In the genomic region with DNA sequence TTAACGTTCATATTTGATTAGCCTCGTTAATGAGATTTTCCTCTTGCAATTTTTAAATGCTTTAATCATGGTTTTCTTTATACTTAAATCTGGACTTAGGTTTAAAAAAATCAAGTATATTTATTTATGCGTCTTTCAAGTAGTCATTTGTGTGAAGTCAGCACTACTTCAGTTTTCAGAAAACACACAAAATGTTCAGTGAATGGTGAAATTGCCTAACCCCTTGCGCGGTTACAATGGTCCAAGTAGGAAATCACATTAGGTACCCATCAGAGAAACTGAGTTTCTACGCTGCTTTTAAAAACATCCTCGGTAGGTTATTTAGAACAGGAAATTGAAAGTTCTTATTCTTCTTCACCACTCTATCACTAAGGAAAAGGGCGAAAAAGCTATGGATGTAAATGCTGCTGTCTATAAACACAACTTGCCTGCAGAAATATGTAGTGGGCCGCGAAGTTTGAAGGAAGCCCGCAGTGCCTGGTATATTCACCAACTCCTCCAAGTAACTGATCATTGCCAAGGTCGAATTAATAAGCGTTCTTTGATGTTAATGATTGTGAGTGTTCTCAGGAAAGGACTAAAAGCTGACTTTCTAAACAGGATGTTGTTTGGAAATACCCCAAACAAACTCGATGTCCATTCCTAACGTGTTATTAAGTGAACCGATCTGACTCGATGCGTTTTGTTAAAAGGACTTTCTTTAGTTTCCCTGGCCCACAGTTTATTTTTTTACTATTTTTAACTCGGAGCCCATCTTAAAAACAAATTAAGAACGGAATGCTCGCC, we compare ENCODE assay signal across 8 cellular contexts. TPM values are rescaled to one million over a fixed set of nuclear protein-coding genes. Genes with fewer than 3 reads are reported as not detected.
A peak's percentile ranks its signal among the peaks of the same experiment; 100 is the strongest.
DNase-seq lines count a peak whose midpoint lies in the region; ATAC-seq and TF ChIP-seq lines count a peak whose summit lies in the region.

No MANE protein-coding gene starts in this region.

- peak in 2 of 3 donors; percentile 19 to 45 for DNase-seq in CD4-positive, CD25-positive, alpha-beta regulatory T cell
- no peak for DNase-seq in IMR-90
- DNase-seq in stimulated activated effector memory CD8-positive, alpha-beta T cell treated with anti-CD3 and anti-CD28 coated beads, Interleukin-12 subunit alpha, Interleukin-12 subunit beta, amount 100 ng/mL, for 72 hours (ENCODE audit: low spot score in 2 of 2), result no peak
- no peak for DNase-seq in NCI-H1048 (lab: John Stamatoyannopoulos, UW)
- DNase-seq in NCI-H1694 (lab: John Stamatoyannopoulos, UW), result no peak
- DNase-seq in stimulated activated CD4-positive, alpha-beta T cell treated with anti-CD3 and anti-CD28 coated beads, Interleukin-15, amount 100 ng/mL, for 24 hours, result no peak

- H3K14ac ChIP-seq in IMR-90 (replicated peaks; ENCODE audit: low read depth, low read length), result peak overlapping the region; percentile 88

- no peaks in the 10 kb centered on the region for H3K27me3 Mint-ChIP-seq in CD4-positive, CD25-positive, alpha-beta regulatory T cell
- H3K27me3 Mint-ChIP-seq in activated naive CD8-positive, alpha-beta T cell, result no peaks in the 10 kb centered on the region

- POLR2A ChIA-PET in IMR-90 (lab: Charles Lee; ENCODE audit: unreplicated experiment), result interaction anchor here (1.4 kb wide), 1 partner anchor 33 kb away, joined by 6 read pairs; no protein-coding TSS in a partner anchor

- no peak for TF ChIP-seq RAD21 in IMR-90 (IDR thresholded peaks at IDR 0.05; ENCODE audit: low read length)

- H3K4me1 Mint-ChIP-seq in CD4-positive, CD25-positive, alpha-beta regulatory T cell, result peaks cover 22 to 66% (median 40%) of the 10 kb centered on the region in 4 donors
- H3K4me1 Mint-ChIP-seq in activated naive CD8-positive, alpha-beta T cell (ENCODE audit: low read depth), result peaks cover 70% of the 10 kb centered on the region
- H3K4me1 Mint-ChIP-seq in stimulated activated effector memory CD8-positive, alpha-beta T cell treated with anti-CD3 and anti-CD28 coated beads, Interleukin-12 subunit alpha, Interleukin-12 subunit beta, amount 100 ng/mL, for 72 hours, result peaks cover 32% of the 10 kb centered on the region

- no peak for TF ChIP-seq CTCF in IMR-90 (conservative IDR thresholded peaks at IDR 0.05; ENCODE audit: low read depth, low read length)

- TF ChIP-seq POLR2A in IMR-90 (IDR thresholded peaks at IDR 0.05; ENCODE audit: low read depth, low read length), result no peak

- ATAC-seq in CD4-positive, CD25-positive, alpha-beta regulatory T cell (ENCODE audit: low read depth in 2 of 2), result no peak
- no peak for ATAC-seq in IMR-90 (ENCODE audit: low read depth)
- ATAC-seq in stimulated activated effector memory CD8-positive, alpha-beta T cell treated with anti-CD3 and anti-CD28 coated beads, Interleukin-12 subunit alpha, Interleukin-12 subunit beta, amount 100 ng/mL, for 72 hours, result no peak

- H3K79me1 ChIP-seq in IMR-90 (ENCODE audit: low read depth in 1 of 2, low read length in 2 of 2), result peaks cover 14 to 37% of the 10 kb centered on the region in 2 experiments

- peaks cover 40% of the 10 kb centered on the region for H3K4me1 ChIP-seq in CD4-positive, CD25-positive, alpha-beta regulatory T cell (ENCODE audit: control insufficient read depth, insufficient read depth, low read length, poor library complexity, severe bottlenecking)
- H3K4me1 ChIP-seq in IMR-90 (ENCODE audit: control insufficient read depth, insufficient read depth, low read length) (peaks cover 2% of the 10 kb centered on the region; the same call in 1 of the 2 replicates), iPS-18a (ENCODE audit: control insufficient read depth, low read depth, low read length) (peaks cover 25% of the 10 kb centered on the region)

- peak overlapping the region; percentile 92 for H2AK9ac ChIP-seq in IMR-90 (replicated peaks; ENCODE audit: low read depth, low read length, poor library complexity)

- H2BK120ac ChIP-seq in IMR-90 (ENCODE audit: low read depth, low read length), result peak overlapping the region; percentile 47

- peak overlapping the region; percentile 98 for H3K4me2 ChIP-seq in IMR-90 (ENCODE audit: low read depth, low read length)

- H2AFZ ChIP-seq in IMR-90 (replicated peaks; ENCODE audit: low read length, poor library complexity), result peak overlapping the region; percentile 99

- no peaks in the 10 kb centered on the region for H3K36me3 Mint-ChIP-seq in CD4-positive, CD25-positive, alpha-beta regulatory T cell
- H3K36me3 Mint-ChIP-seq in activated naive CD8-positive, alpha-beta T cell, result no peaks in the 10 kb centered on the region
- peaks cover 9% of the 10 kb centered on the region for H3K36me3 Mint-ChIP-seq in stimulated activated effector memory CD8-positive, alpha-beta T cell treated with anti-CD3 and anti-CD28 coated beads, Interleukin-12 subunit alpha, Interleukin-12 subunit beta, amount 100 ng/mL, for 72 hours

- peak overlapping the region; percentile 98 for H3K23ac ChIP-seq in IMR-90 (ENCODE audit: low read depth, low read length)

- H3K4me3 Mint-ChIP-seq in CD4-positive, CD25-positive, alpha-beta regulatory T cell, result peak overlapping the region; percentile 92 to 95 (median 94)
- peak overlapping the region; percentile 91 for H3K4me3 Mint-ChIP-seq in activated naive CD8-positive, alpha-beta T cell
- H3K4me3 Mint-ChIP-seq in stimulated activated effector memory CD8-positive, alpha-beta T cell treated with anti-CD3 and anti-CD28 coated beads, Interleukin-12 subunit alpha, Interleukin-12 subunit beta, amount 100 ng/mL, for 72 hours, result peak overlapping the region; percentile 74

- peak overlapping the region; percentile 65; the same call in 1 of the 2 replicates for H2AK5ac ChIP-seq in IMR-90 (ENCODE audit: low read depth, low read length)

- intact Hi-C loops in IMR-90 (cut with micrococcal nuclease), result loop anchor here (5.0 kb wide), 2 partner anchors 41 to 44 kb away; no protein-coding TSS in a partner anchor

- H2BK5ac ChIP-seq in IMR-90 (ENCODE audit: low read depth, low read length, poor library complexity, severe bottlenecking), result peak overlapping the region; percentile 96

- BruUV-seq in IMR-90 (replicated peaks; lab: Mats Ljungman, UMichigan), result TSS peak; percentile 53

- H3K4ac ChIP-seq in IMR-90 (ENCODE audit: low read depth, low read length), result peak overlapping the region; percentile 99

- H3K9me3 ChIP-seq in CD4-positive, CD25-positive, alpha-beta regulatory T cell (ENCODE audit: control insufficient read depth in 2 of 2, low read length in 2 of 2), result no peaks in the 10 kb centered on the region
- H3K9me3 ChIP-seq in IMR-90 (ENCODE audit: control insufficient read depth, insufficient read depth, low read length) (no peaks in the 10 kb centered on the region), iPS-18a (ENCODE audit: control insufficient read depth, low read depth, low read length) (no peaks in the 10 kb centered on the region)

- no peaks in the 10 kb centered on the region for H3K27me3 ChIP-seq in CD4-positive, CD25-positive, alpha-beta regulatory T cell (ENCODE audit: control insufficient read depth, insufficient read depth, low read length)
- H3K27me3 ChIP-seq in IMR-90 (ENCODE audit: control insufficient read depth, insufficient read depth, low read length) (no peaks in the 10 kb centered on the region), iPS-18a (ENCODE audit: control insufficient read depth, insufficient read depth, low read length) (peaks cover 13% of the 10 kb centered on the region)

- peak overlapping the region; percentile 69 for H3K56ac ChIP-seq in IMR-90 (ENCODE audit: extremely low read depth, insufficient read depth, low read length)

- H4K8ac ChIP-seq in IMR-90 (ENCODE audit: low read depth in 2 of 2, low read length in 2 of 2), result peak overlapping the region; percentile 79 to 83; a peak in 3 of 4 replicates

- peak overlapping the region; percentile 80 for H3K18ac ChIP-seq in IMR-90 (ENCODE audit: low read depth, low read length)

- no peak overlapping the region for H2BK20ac ChIP-seq in IMR-90 (ENCODE audit: low read depth, low read length)

- H3K9me3 Mint-ChIP-seq in CD4-positive, CD25-positive, alpha-beta regulatory T cell, result no peaks in the 10 kb centered on the region
- H3K9me3 Mint-ChIP-seq in activated naive CD8-positive, alpha-beta T cell (ENCODE audit: low read depth), result no peaks in the 10 kb centered on the region
- no peaks in the 10 kb centered on the region for H3K9me3 Mint-ChIP-seq in stimulated activated effector memory CD8-positive, alpha-beta T cell treated with anti-CD3 and anti-CD28 coated beads, Interleukin-12 subunit alpha, Interleukin-12 subunit beta, amount 100 ng/mL, for 72 hours

- CTCF ChIA-PET in IMR-90 (lab: Yijun Ruan, JAX), result interaction anchor here (1.1 kb wide), 1 partner anchor 21 kb away, joined by 3 read pairs; no protein-coding TSS in a partner anchor

- dilution Hi-C loops in IMR-90 (cut with HindIII; ENCODE audit: low sequenced_read_pairs, unreplicated experiment), result no loop called here

- H3K9ac ChIP-seq in IMR-90 (ENCODE audit: low read depth, low read length), result peak overlapping the region; percentile 94
- H3K9ac ChIP-seq in iPS-18a (ENCODE audit: low read length), result peak overlapping the region; percentile 71

- peak overlapping the region; percentile 87 for H3K4me3 ChIP-seq in CD4-positive, CD25-positive, alpha-beta regulatory T cell (ENCODE audit: low read depth, low read length)
- H3K4me3 ChIP-seq in IMR-90 (ENCODE audit: insufficient read depth, low read depth, low read length), result peak overlapping the region; percentile 93
- H3K4me3 ChIP-seq in iPS-18a (ENCODE audit: low read length), result peak overlapping the region; percentile 78

- peak overlapping the region; percentile 89 for H3K27ac ChIP-seq in CD4-positive, CD25-positive, alpha-beta regulatory T cell (ENCODE audit: insufficient read depth, low read length, poor library complexity, severe bottlenecking)
- H3K27ac ChIP-seq in IMR-90 (ENCODE audit: insufficient read depth, low read length) (peak overlapping the region; percentile 98), iPS-18a (ENCODE audit: low read length) (no peak overlapping the region)

- H3K36me3 ChIP-seq in CD4-positive, CD25-positive, alpha-beta regulatory T cell (ENCODE audit: control insufficient read depth, insufficient read depth, low read length), result no peaks in the 10 kb centered on the region
- H3K36me3 ChIP-seq in IMR-90 (ENCODE audit: control insufficient read depth, insufficient read depth, low read length) (no peaks in the 10 kb centered on the region), iPS-18a (ENCODE audit: control insufficient read depth, low read depth, low read length) (no peaks in the 10 kb centered on the region)

- H2BK15ac ChIP-seq in IMR-90 (ENCODE audit: low read depth, low read length), result no peak overlapping the region

- peak overlapping the region; percentile 14 for H4K5ac ChIP-seq in IMR-90 (ENCODE audit: low read depth, low read length)

- H4K20me1 ChIP-seq in IMR-90 (ENCODE audit: insufficient read depth, low read length), result peaks cover 32% of the 10 kb centered on the region; the same call in 1 of the 2 replicates

- 0% methylated on average over 2 of the region's 21 CpGs; no CpG with 5 or more reads in 1 of the 2 experiments for WGBS in IMR-90 (ENCODE audit: extremely low coverage in 2 of 2, insufficient read length in 1 of 2), 2 experiments

- in situ Hi-C loops in IMR-90 (cut with MboI; ENCODE audit: low sequenced_read_pairs), result no loop called here

- H4K91ac ChIP-seq in IMR-90 (ENCODE audit: insufficient read depth, low read depth, low read length), result peak overlapping the region; percentile 69

- H3K27ac Mint-ChIP-seq in CD4-positive, CD25-positive, alpha-beta regulatory T cell, result peak overlapping the region; percentile 89 to 95 (median 93)
- peak overlapping the region; percentile 89 for H3K27ac Mint-ChIP-seq in activated naive CD8-positive, alpha-beta T cell
- H3K27ac Mint-ChIP-seq in stimulated activated effector memory CD8-positive, alpha-beta T cell treated with anti-CD3 and anti-CD28 coated beads, Interleukin-12 subunit alpha, Interleukin-12 subunit beta, amount 100 ng/mL, for 72 hours, result peak overlapping the region; percentile 84

- peaks cover 3% of the 10 kb centered on the region; the same call in 1 of the 2 replicates for H3K9me1 ChIP-seq in IMR-90 (ENCODE audit: insufficient read depth, low read length)

RNA-seq across cellular contexts. Expression of a gene that starts 1.0 kb away (rescaled TPM):
- total RNA-seq in CD4-positive, CD25-positive, alpha-beta regulatory T cell, result 37.8 TPM
- polyA plus RNA-seq in CD4-positive, CD25-positive, alpha-beta regulatory T cell, result 10 to 100 TPM; 56.7 to 80.7 (median 69.8) TPM
- total RNA-seq in IMR-90 (2012; rRNA removed), result 19.0 and 35.6 TPM in 2 replicates
- 33.0 and 45.0 TPM in 2 replicates for polyA plus RNA-seq in IMR-90 (2012; rRNA removed)
- 9.6 and 15.2 TPM in 2 replicates for polyA plus RNA-seq in IMR-90 (2012; cell fraction: cytosol; rRNA removed)
- polyA plus RNA-seq in IMR-90 (2012; cell fraction: nucleus; rRNA removed; ENCODE audit: low replicate concordance), result 1.5 and 12.0 TPM in 2 replicates

Comparison
In these comparisons a context has a peak if more than half of its experiments do, and no peak if none do; other contexts are left out.
1. DNase-seq: peak in CD4-positive, CD25-positive, alpha-beta regulatory T cell (2 of 3); none in IMR-90 (single experiment), stimulated activated effector memory CD8-positive, alpha-beta T cell treated with anti-CD3 and anti-CD28 coated beads, Interleukin-12 subunit alpha, Interleukin-12 subunit beta, amount 100 ng/mL, for 72 hours (0 of 2), NCI-H1048 (single experiment), NCI-H1694 (single experiment) and stimulated activated CD4-positive, alpha-beta T cell treated with anti-CD3 and anti-CD28 coated beads, Interleukin-15, amount 100 ng/mL, for 24 hours (single experiment).
2. Peak in every context shown above with its lines, with median percentiles within 50 percentile points of each other: H3K4me3 ChIP-seq, H3K27ac Mint-ChIP-seq and H3K4me3 Mint-ChIP-seq.